In the genomic region with DNA sequence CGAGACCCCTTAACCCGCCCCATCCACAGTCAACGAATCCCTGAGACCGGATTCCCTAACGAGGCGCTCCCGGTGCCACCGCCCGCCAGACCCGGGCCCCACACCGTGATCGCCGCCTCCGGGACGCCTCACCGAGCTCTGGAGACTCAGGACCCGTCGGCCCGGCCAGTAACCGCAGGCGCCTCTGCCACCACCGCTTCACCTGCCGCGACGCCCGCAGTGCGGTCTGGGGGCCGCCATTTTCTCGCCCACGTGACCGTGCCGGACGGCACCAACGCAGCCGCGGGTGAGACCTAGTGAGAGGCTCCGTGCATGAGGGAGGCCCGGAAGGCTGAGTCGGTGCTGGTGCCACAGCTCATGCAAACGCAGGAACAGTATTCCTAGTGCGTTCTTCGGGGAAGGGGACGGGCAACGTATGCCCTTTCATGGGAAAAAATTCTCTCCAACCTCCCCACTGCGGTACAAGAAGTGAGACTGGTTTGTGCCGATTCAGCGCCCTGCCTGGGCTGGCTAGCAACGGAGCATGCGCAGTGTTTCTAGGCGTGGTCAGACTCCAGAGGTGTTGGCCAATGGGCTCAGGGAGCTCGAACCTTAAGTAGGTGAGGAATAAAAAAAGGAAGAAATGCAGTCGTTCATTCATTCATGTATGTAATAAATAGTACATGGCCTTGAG, we compare ENCODE assay signal across 1 cellular context.
A peak's percentile ranks its signal among the peaks of the same experiment; 100 is the strongest.
TF ChIP-seq lines count a peak whose summit lies in the region.

Gene DOHH (minus strand): TSS at position 246 of the 673 bp plus-strand sequence. CDS start 3,860 bp downstream, outside the sequence.

TF ChIP-seq in GM23338, 12 proteins besides CTCF, POLR2A, EP300 and RAD21:
- TF ChIP-seq, protein P1, sequence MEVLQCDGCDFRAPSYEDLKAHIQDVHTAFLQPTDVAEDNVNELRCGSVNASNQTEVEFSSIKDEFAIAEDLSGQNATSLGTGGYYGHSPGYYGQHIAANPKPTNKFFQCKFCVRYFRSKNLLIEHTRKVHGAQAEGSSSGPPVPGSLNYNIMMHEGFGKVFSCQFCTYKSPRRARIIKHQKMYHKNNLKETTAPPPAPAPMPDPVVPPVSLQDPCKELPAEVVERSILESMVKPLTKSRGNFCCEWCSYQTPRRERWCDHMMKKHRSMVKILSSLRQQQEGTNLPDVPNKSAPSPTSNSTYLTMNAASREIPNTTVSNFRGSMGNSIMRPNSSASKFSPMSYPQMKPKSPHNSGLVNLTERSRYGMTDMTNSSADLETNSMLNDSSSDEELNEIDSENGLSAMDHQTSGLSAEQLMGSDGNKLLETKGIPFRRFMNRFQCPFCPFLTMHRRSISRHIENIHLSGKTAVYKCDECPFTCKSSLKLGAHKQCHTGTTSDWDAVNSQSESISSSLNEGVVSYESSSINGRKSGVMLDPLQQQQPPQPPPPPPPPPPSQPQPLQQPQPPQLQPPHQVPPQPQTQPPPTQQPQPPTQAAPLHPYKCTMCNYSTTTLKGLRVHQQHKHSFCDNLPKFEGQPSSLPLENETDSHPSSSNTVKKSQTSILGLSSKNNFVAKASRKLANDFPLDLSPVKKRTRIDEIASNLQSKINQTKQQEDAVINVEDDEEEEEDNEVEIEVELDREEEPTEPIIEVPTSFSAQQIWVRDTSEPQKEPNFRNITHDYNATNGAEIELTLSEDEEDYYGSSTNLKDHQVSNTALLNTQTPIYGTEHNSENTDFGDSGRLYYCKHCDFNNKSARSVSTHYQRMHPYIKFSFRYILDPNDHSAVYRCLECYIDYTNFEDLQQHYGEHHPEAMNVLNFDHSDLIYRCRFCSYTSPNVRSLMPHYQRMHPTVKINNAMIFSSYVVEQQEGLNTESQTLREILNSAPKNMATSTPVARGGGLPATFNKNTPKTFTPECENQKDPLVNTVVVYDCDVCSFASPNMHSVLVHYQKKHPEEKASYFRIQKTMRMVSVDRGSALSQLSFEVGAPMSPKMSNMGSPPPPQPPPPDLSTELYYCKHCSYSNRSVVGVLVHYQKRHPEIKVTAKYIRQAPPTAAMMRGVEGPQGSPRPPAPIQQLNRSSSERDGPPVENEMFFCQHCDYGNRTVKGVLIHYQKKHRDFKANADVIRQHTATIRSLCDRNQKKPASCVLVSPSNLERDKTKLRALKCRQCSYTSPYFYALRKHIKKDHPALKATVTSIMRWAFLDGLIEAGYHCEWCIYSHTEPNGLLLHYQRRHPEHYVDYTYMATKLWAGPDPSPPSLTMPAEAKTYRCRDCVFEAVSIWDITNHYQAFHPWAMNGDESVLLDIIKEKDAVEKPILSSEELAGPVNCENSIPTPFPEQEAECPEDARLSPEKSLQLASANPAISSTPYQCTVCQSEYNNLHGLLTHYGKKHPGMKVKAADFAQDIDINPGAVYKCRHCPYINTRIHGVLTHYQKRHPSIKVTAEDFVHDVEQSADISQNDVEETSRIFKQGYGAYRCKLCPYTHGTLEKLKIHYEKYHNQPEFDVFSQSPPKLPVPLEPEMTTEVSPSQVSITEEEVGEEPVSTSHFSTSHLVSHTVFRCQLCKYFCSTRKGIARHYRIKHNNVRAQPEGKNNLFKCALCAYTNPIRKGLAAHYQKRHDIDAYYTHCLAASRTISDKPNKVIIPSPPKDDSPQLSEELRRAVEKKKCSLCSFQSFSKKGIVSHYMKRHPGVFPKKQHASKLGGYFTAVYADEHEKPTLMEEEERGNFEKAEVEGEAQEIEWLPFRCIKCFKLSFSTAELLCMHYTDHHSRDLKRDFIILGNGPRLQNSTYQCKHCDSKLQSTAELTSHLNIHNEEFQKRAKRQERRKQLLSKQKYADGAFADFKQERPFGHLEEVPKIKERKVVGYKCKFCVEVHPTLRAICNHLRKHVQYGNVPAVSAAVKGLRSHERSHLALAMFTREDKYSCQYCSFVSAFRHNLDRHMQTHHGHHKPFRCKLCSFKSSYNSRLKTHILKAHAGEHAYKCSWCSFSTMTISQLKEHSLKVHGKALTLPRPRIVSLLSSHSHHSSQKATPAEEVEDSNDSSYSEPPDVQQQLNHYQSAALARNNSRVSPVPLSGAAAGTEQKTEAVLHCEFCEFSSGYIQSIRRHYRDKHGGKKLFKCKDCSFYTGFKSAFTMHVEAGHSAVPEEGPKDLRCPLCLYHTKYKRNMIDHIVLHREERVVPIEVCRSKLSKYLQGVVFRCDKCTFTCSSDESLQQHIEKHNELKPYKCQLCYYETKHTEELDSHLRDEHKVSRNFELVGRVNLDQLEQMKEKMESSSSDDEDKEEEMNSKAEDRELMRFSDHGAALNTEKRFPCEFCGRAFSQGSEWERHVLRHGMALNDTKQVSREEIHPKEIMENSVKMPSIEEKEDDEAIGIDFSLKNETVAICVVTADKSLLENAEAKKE (CRISPR knock-in tag; IDR thresholded peaks at IDR 0.05): no peak
- peak; percentile 18; the same call in 1 of the 2 replicates for TF ChIP-seq CREB1 (CRISPR knock-in tag; IDR thresholded peaks at IDR 0.05; ENCODE audit: low read depth)
- no peak for TF ChIP-seq ETS1 (IDR thresholded peaks at IDR 0.05)
- peak; percentile 83 for TF ChIP-seq POLR2AphosphoS5 (IDR thresholded peaks at IDR 0.05; ENCODE audit: low read depth)
